28 cellular contexts compared by ENCODE assay signal in the genomic region with DNA sequence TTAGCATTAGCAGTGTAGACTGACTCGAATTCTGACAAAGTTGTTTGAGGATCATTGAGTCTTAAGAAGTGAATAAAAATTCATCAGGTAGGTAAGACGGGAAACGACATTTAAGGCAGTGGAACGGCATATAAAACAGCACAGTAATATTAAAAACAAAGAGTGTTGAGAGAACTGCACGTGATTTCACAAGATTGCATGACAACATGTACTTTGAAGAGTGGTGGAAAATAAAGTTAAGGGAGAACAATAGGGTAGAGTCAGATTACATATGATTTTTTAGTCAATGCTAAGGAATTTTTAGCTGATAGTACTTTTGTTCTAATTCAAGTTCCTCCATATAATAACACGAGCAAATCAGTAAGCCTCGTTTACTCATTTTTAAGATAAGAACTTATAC.
A peak's percentile ranks its signal among the peaks of the same experiment; 100 is the strongest.
DNase-seq lines count a peak whose midpoint lies in the region; ATAC-seq, FAIRE-seq and TF ChIP-seq lines count a peak whose summit lies in the region.
"Had no signal": no experiment of that assay in that cellular context is flagged by ENCODE, and none has a peak within 500 bp of the region (broad histone marks: within the 10 kb centered on the region; RNA-seq: fewer than 3 reads in every experiment).

No MANE protein-coding gene starts in this region.

- intact Hi-C loops in HepG2 (cut with micrococcal nuclease; ENCODE audit: unreplicated experiment) (no loop called here), right lobe of liver (cut with DNase I) (no loop called here)

- DNase-seq in HepG2 (ENCODE audit: low spot score) (no peak), right lobe of liver (no peak), brain microvascular endothelial cell (peak; percentile 1), fibroblast of lung (ENCODE audit: low read depth in 2 of 2) (peak; percentile 18), renal cortical epithelial cell (ENCODE audit: low read depth) (peak; percentile 11), NCI-H1092 treated with DMSO at 0.1 percent for 48 hours (lab: John Stamatoyannopoulos, UW) (no peak), GM13976 (ENCODE audit: low spot score) (no peak)
- DNase-seq: ACHN, BE2C, Calu3, DMS79 treated with DMSO at 0.1 percent for 48 hours, GF-D8, H9, HFFc6, KG1, MG63, NCI-H1417, NCI-H1694, NCI-H2029 treated with DMSO at 0.1 percent for 48 hours, NCI-H446 treated with DMSO at 0.1 percent for 48 hours, NCI-H526 treated with DMSO at 0.1 percent for 48 hours, SHP77 treated with DMSO at 0.1 percent for 48 hours had no signal

- H3K4me2 ChIP-seq in HepG2 (ENCODE audit: low read depth, low read length): no peak overlapping the region
- no peak overlapping the region for H3K4me2 ChIP-seq in fibroblast of lung (ENCODE audit: extremely low read depth, insufficient read depth, low read length)
- H3K4me2 ChIP-seq: GM23338 had no signal

- no peak overlapping the region for H3K9ac ChIP-seq in HepG2 (ENCODE audit: insufficient read depth, low read depth, low read length)
- H3K9ac ChIP-seq in fibroblast of lung (ENCODE audit: insufficient read depth, low read length): no peak overlapping the region

- H3K36me3 ChIP-seq in HepG2 (replicated peaks in 1 of 2; ENCODE audit: control insufficient read depth in 1 of 2, insufficient read depth in 2 of 2, low read length in 2 of 2) (peaks cover 0 to 31% of the 10 kb centered on the region in 2 experiments; a peak in 3 of 5 replicates), right lobe of liver (no peaks in the 10 kb centered on the region), brain microvascular endothelial cell (replicated peaks) (no peaks in the 10 kb centered on the region), fibroblast of lung (ENCODE audit: control insufficient read depth, insufficient read depth, low read length) (no peaks in the 10 kb centered on the region)
- H3K36me3 ChIP-seq: BE2C, MG63 had no signal

- 95% methylated on average over 7 of the region's 7 CpGs for WGBS in HepG2 (ENCODE audit: low lambda C conversion rate)
- 75% methylated on average over 7 of the region's 7 CpGs for WGBS in right lobe of liver (ENCODE audit: insufficient coverage, low coverage, low lambda C conversion rate, missing lambda C conversion rate)

- peaks cover 7% of the 10 kb centered on the region for H3K4me1 ChIP-seq in HepG2 (ENCODE audit: insufficient read depth, low read length)
- no peaks in the 10 kb centered on the region for H3K4me1 ChIP-seq in right lobe of liver
- H3K4me1 ChIP-seq in fibroblast of lung (ENCODE audit: control insufficient read depth, extremely low read depth, insufficient read depth, low read length): no peaks in the 10 kb centered on the region
- H3K4me1 ChIP-seq: BE2C had no signal

- POLR2A ChIA-PET in HepG2 (lab: Yijun Ruan, JAX): no interaction called here

- H3K27me3 ChIP-seq in HepG2 (ENCODE audit: control insufficient read depth in 1 of 2, insufficient read depth in 2 of 2, low read length in 2 of 2) (no peaks in the 10 kb centered on the region), right lobe of liver (no peaks in the 10 kb centered on the region), brain microvascular endothelial cell (replicated peaks) (no peaks in the 10 kb centered on the region), fibroblast of lung (ENCODE audit: control insufficient read depth, insufficient read depth, low read length) (no peaks in the 10 kb centered on the region)
- H3K27me3 ChIP-seq: BE2C, MG63 had no signal

- H3K4me3 ChIP-seq in HepG2 (replicated peaks in 1 of 3; ENCODE audit: insufficient read depth in 1 of 3, low read depth in 2 of 3, low read length in 3 of 3) (no peak overlapping the region), right lobe of liver (no peak overlapping the region), brain microvascular endothelial cell (ENCODE audit: low read depth, low read length) (no peak overlapping the region), fibroblast of lung (replicated peaks in 1 of 4; ENCODE audit: control extremely low read depth in 1 of 4, insufficient read depth in 1 of 4, low read depth in 3 of 4, low read length in 4 of 4) (no peak overlapping the region)
- H3K4me3 ChIP-seq: GM23338, MG63 had no signal

- TF ChIP-seq RAD21 in HepG2 (CRISPR knock-in tag; IDR thresholded peaks at IDR 0.05): no peak

- no peaks in the 10 kb centered on the region; the same call in 1 of the 2 replicates for H4K20me1 ChIP-seq in HepG2 (ENCODE audit: insufficient read depth, low read length)
- no peaks in the 10 kb centered on the region for H4K20me1 ChIP-seq in fibroblast of lung (ENCODE audit: control insufficient read depth, extremely low read depth, insufficient read depth, low read length)

- ATAC-seq in HepG2: no peak
- no peak for ATAC-seq in right lobe of liver
- no peak for ATAC-seq in GM18519 (IDR thresholded peaks at IDR 0.05; ENCODE audit: low FRiP score, unreplicated experiment)
- ATAC-seq: GM23338, Panc1 had no signal

- no peak for TF ChIP-seq POLR2A in HepG2 (IDR thresholded peaks at IDR 0.05; ENCODE audit: insufficient read depth in 1 of 2, low read depth in 2 of 2, low read length in 2 of 2)
- TF ChIP-seq POLR2A in right lobe of liver (IDR thresholded peaks at IDR 0.05): no peak

- H2AFZ ChIP-seq in HepG2 (ENCODE audit: low read length) (no peak overlapping the region), fibroblast of lung (ENCODE audit: low read length) (no peak overlapping the region)
- H2AFZ ChIP-seq: GM23338 had no signal

- H3K27ac ChIP-seq in HepG2 (ENCODE audit: extremely low read length, insufficient read depth, low read length) (no peak overlapping the region), right lobe of liver (no peak overlapping the region), brain microvascular endothelial cell (no peak overlapping the region), fibroblast of lung (ENCODE audit: insufficient read depth, low read length) (no peak overlapping the region)
- H3K27ac ChIP-seq: 22Rv1, HL-60 had no signal

- TF ChIP-seq EP300 in HepG2 (IDR thresholded peaks at IDR 0.05; ENCODE audit: low read depth in 2 of 2, low read length in 2 of 2) (no peak), HepG2 (CRISPR knock-in tag; IDR thresholded peaks at IDR 0.05; ENCODE audit: borderline replicate concordance) (no peak)

- TSS peak; percentile 1 for BruUV-seq in HepG2 (replicated peaks; lab: Mats Ljungman, UMichigan)

- no peak for FAIRE-seq in HepG2 (lab: Jason Lieb, UNC)
- FAIRE-seq: GM12892 had no signal

- in situ Hi-C loops in HepG2 (cut with HindIII; ENCODE audit: extremely low pct_ligation_motif_present, low pct_unique_long_range_greater_than_20kb): no loop called here
- in situ Hi-C loops in brain microvascular endothelial cell (cut with HindIII; ENCODE audit: low pct_ligation_motif_present, low sequenced_read_pairs): no loop called here
- in situ Hi-C loops in GM13976 (cut with MboI; ENCODE audit: low sequenced_read_pairs, unreplicated experiment): no loop called here

- no peak for TF ChIP-seq CTCF in HepG2 (CRISPR knock-in tag; IDR thresholded peaks at IDR 0.05)
- TF ChIP-seq CTCF in right lobe of liver (IDR thresholded peaks at IDR 0.05): no peak
- no peak for TF ChIP-seq CTCF in brain microvascular endothelial cell (IDR thresholded peaks at IDR 0.05; ENCODE audit: low read depth, low read length, missing control alignments)
- no peak for TF ChIP-seq CTCF in fibroblast of lung (conservative IDR thresholded peaks at IDR 0.05 in 1 of 2, IDR thresholded peaks at IDR 0.05 in 1 of 2; ENCODE audit: low read depth in 1 of 2, low read length in 2 of 2)
- TF ChIP-seq CTCF in GM13976 (IDR thresholded peaks at IDR 0.05; ENCODE audit: borderline replicate concordance, control extremely low read depth, extremely low read depth, insufficient read depth, missing control alignments): no peak

- H3K9me3 ChIP-seq in HepG2 (ENCODE audit: low read length) (no peaks in the 10 kb centered on the region), right lobe of liver (no peaks in the 10 kb centered on the region), fibroblast of lung (ENCODE audit: control insufficient read depth, insufficient read depth, low read depth, low read length) (no peaks in the 10 kb centered on the region)
- H3K9me3 ChIP-seq: BE2C, MG63 had no signal

- peaks cover 16% of the 10 kb centered on the region for H3K79me2 ChIP-seq in HepG2 (ENCODE audit: insufficient read depth, low read length)
- H3K79me2 ChIP-seq in fibroblast of lung (ENCODE audit: control insufficient read depth, insufficient read depth, low read length): no peaks in the 10 kb centered on the region

- CTCF ChIA-PET in HepG2 (lab: Yijun Ruan, JAX; ENCODE audit: low intra/inter-chr PET ratio, low total read pairs): no interaction called here

TF ChIP-seq in HepG2, 621 proteins besides CTCF, POLR2A, EP300 and RAD21 (continues in another document):
- TF ChIP-seq HNF4A (CRISPR knock-in tag; IDR thresholded peaks at IDR 0.05) (no peak), ZSCAN12 (CRISPR knock-in tag; IDR thresholded peaks at IDR 0.05) (no peak), NRL (CRISPR knock-in tag; IDR thresholded peaks at IDR 0.05; ENCODE audit: borderline replicate concordance) (no peak), ZNF180 (CRISPR knock-in tag; IDR thresholded peaks at IDR 0.05; ENCODE audit: borderline replicate concordance, low read depth) (no peak), ZMYM2 (CRISPR knock-in tag; IDR thresholded peaks at IDR 0.05) (no peak), ZNF10 (CRISPR knock-in tag; IDR thresholded peaks at IDR 0.05; ENCODE audit: borderline replicate concordance, low read depth) (no peak), ZBTB37 (CRISPR knock-in tag; IDR thresholded peaks at IDR 0.05) (no peak), HIVEP1 (CRISPR knock-in tag; IDR thresholded peaks at IDR 0.05) (no peak), ZNF263 (CRISPR knock-in tag; IDR thresholded peaks at IDR 0.05) (no peak), RCOR2 (CRISPR knock-in tag; IDR thresholded peaks at IDR 0.05) (no peak), CBX5 (CRISPR knock-in tag; IDR thresholded peaks at IDR 0.05; ENCODE audit: borderline replicate concordance) (no peak)
- TF ChIP-seq, protein P1, sequence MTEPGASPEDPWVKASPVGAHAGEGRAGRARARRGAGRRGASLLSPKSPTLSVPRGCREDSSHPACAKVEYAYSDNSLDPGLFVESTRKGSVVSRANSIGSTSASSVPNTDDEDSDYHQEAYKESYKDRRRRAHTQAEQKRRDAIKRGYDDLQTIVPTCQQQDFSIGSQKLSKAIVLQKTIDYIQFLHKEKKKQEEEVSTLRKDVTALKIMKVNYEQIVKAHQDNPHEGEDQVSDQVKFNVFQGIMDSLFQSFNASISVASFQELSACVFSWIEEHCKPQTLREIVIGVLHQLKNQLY (CRISPR knock-in tag; IDR thresholded peaks at IDR 0.05): no peak

Comparison
In these comparisons a context has a peak if more than half of its experiments do, and no peak if none do; other contexts are left out.
1. DNase-seq: peak in brain microvascular endothelial cell (single experiment), fibroblast of lung (2 of 2) and renal cortical epithelial cell (single experiment); none in HepG2 (single experiment), right lobe of liver (0 of 3), NCI-H1092 treated with DMSO at 0.1 percent for 48 hours (single experiment) and GM13976 (single experiment).